In genomic region chrX:1490723-1491122, GRCh38 we compare ENCODE assay signal across 11 cellular contexts. TPM values are rescaled to one million over a fixed set of nuclear protein-coding genes. Genes with fewer than 3 reads are reported as not detected.
A peak's percentile ranks its signal among the peaks of the same experiment; 100 is the strongest.
DNase-seq lines count a peak whose midpoint lies in the region; ATAC-seq, FAIRE-seq and TF ChIP-seq lines count a peak whose summit lies in the region.
"Not testable (repeated sequence)": the region's sequence is repeated elsewhere in the genome, so short reads cannot be mapped to it uniquely, and the experiment has no call there.
"Had no signal": no experiment of that assay in that cellular context is flagged by ENCODE, and none has a peak within 500 bp of the region (broad histone marks: within the 10 kb centered on the region; RNA-seq: fewer than 3 reads in every experiment).

No MANE protein-coding gene starts in this region.

- H3K27me3 Mint-ChIP-seq in central memory CD8-positive, alpha-beta T cell: not testable (repeated sequence)

- not testable (repeated sequence) for H3K9me1 ChIP-seq in K562 (ENCODE audit: control insufficient read depth, insufficient read depth, low read length)

- not testable (repeated sequence) for FAIRE-seq in GM12878 (lab: Jason Lieb, UNC); K562 (lab: Jason Lieb, UNC)

- POLR2A ChIA-PET in OCI-LY7 (lab: Charles Lee); GM12878 (lab: Charles Lee); K562 (lab: Yijun Ruan, JAX): not testable (repeated sequence)

- H3K79me2 ChIP-seq in OCI-LY7 (ENCODE audit: insufficient read depth, low read depth, low read length) (peaks cover 40% of the 10 kb centered on the region; the same call in 1 of the 2 replicates), GM12878 (ENCODE audit: control insufficient read depth, insufficient read depth, low read length) (peaks cover 37% of the 10 kb centered on the region)
- H3K79me2 ChIP-seq in K562 (ENCODE audit: control insufficient read depth, insufficient read depth, low read length): not testable (repeated sequence)

- H3K4me1 Mint-ChIP-seq in central memory CD8-positive, alpha-beta T cell: peaks cover 58% of the 10 kb centered on the region

- H3K27ac Mint-ChIP-seq in central memory CD8-positive, alpha-beta T cell (ENCODE audit: low read depth): peak overlapping the region; percentile 61

- H4K20me1 ChIP-seq in OCI-LY7 (ENCODE audit: insufficient read depth, low read length); GM12878 (ENCODE audit: control insufficient read depth, insufficient read depth); K562 (replicated peaks; ENCODE audit: control insufficient read depth, insufficient read depth, low read length): not testable (repeated sequence)

- CTCF ChIA-PET in OCI-LY7 (lab: Charles Lee; ENCODE audit: unreplicated experiment); GM12878 (lab: Yijun Ruan, JAX); K562 (lab: Yijun Ruan, JAX; ENCODE audit: low intra/inter-chr PET ratio): not testable (repeated sequence)

- H3K36me3 ChIP-seq in OCI-LY7 (ENCODE audit: insufficient read depth, low read length) (peaks cover 72% of the 10 kb centered on the region), GM12878 (ENCODE audit: control insufficient read depth in 2 of 2, insufficient read depth in 2 of 2, low read length in 1 of 2) (peaks cover 15 to 27% of the 10 kb centered on the region in 2 experiments; a peak in 3 of 4 replicates)
- H3K36me3 ChIP-seq in K562 (ENCODE audit: control insufficient read depth, insufficient read depth, low read length): not testable (repeated sequence)

- not testable (repeated sequence) for TF ChIP-seq CTCF in OCI-LY7 (conservative IDR thresholded peaks at IDR 0.05; ENCODE audit: low read length); GM12878 (IDR thresholded peaks at IDR 0.05 in 2 of 3, conservative IDR thresholded peaks at IDR 0.05 in 1 of 3; ENCODE audit: control insufficient read depth in 2 of 3, extremely low read depth in 1 of 3, insufficient read depth in 1 of 3, low read depth in 3 of 3, low read length in 3 of 3); K562 (IDR thresholded peaks at IDR 0.05 in 2 of 3, conservative IDR thresholded peaks at IDR 0.05 in 1 of 3; ENCODE audit: insufficient read depth in 2 of 3, low read depth in 1 of 3, low read length in 3 of 3)

- TF ChIP-seq EP300 in GM12878 (IDR thresholded peaks at IDR 0.05; ENCODE audit: borderline replicate concordance in 1 of 2, control insufficient read depth in 1 of 2, low read depth in 2 of 2, low read length in 2 of 2); K562 (IDR thresholded peaks at IDR 0.05; ENCODE audit: low read length): not testable (repeated sequence)

- ATAC-seq in GM12878; K562; central memory CD8-positive, alpha-beta T cell (replicated peaks; ENCODE audit: extremely low read depth, poor library complexity, severe bottlenecking): not testable (repeated sequence)

- TF ChIP-seq POLR2A in GM12878 (IDR thresholded peaks at IDR 0.05; ENCODE audit: low read depth, low read length); K562 (conservative IDR thresholded peaks at IDR 0.05): not testable (repeated sequence)

- in situ Hi-C loops in GM12878 (cut with MboI); K562 (cut with MboI): not testable (repeated sequence)

- H3K9me3 ChIP-seq in OCI-LY7 (ENCODE audit: low read length): peaks cover 18% of the 10 kb centered on the region; the same call in 1 of the 2 replicates
- H3K9me3 ChIP-seq in GM12878 (replicated peaks; ENCODE audit: control insufficient read depth, insufficient read depth, low read length); K562 (replicated peaks; ENCODE audit: control insufficient read depth, insufficient read depth, low read depth, low read length): not testable (repeated sequence)

- DNase-seq in OCI-LY7 (ENCODE audit: low spot score); GM12878 (ENCODE audit: low read depth, low spot score); K562 (ENCODE audit: extremely low read depth in 1 of 4, low spot score in 3 of 4); central memory CD8-positive, alpha-beta T cell (ENCODE audit: low spot score in 2 of 2): not testable (repeated sequence)

- peaks cover 60% of the 10 kb centered on the region for H3K4me1 ChIP-seq in OCI-LY7 (ENCODE audit: insufficient read depth, low read length, poor library complexity, severe bottlenecking)
- peaks cover 35% of the 10 kb centered on the region for H3K4me1 ChIP-seq in GM12878 (ENCODE audit: control insufficient read depth, insufficient read depth, low read length)
- H3K4me1 ChIP-seq in K562 (replicated peaks in 1 of 2; ENCODE audit: control insufficient read depth in 2 of 2, insufficient read depth in 2 of 2, low read length in 2 of 2): peaks cover 0 to 10% of the 10 kb centered on the region in 2 experiments; a peak in 4 of 5 replicates

- not testable (repeated sequence) for H3K4me3 Mint-ChIP-seq in central memory CD8-positive, alpha-beta T cell

- H3K4me2 ChIP-seq in OCI-LY7 (ENCODE audit: low read length); GM12878 (ENCODE audit: control insufficient read depth, insufficient read depth); K562 (ENCODE audit: insufficient read depth, low read length): not testable (repeated sequence)

- not testable (repeated sequence) for H3K9me2 ChIP-seq in OCI-LY7 (ENCODE audit: insufficient read depth, low read length)

- H3K4me3 ChIP-seq in OCI-LY7 (ENCODE audit: low read depth, low read length, poor library complexity, severe bottlenecking); GM12878; K562: not testable (repeated sequence)

- SMC1A ChIA-PET in GM12878 (lab: Charles Lee; ENCODE audit: uncharacterized antibody, unreplicated experiment): not testable (repeated sequence)

- intact Hi-C loops in OCI-LY7 (cut with micrococcal nuclease; ENCODE audit: unreplicated experiment): loop anchor here (5.0 kb wide), 1 partner anchor 38 kb away; the partner anchor contains the start of gene ASMTL
- intact Hi-C loops in GM12878 (cut with micrococcal nuclease; ENCODE audit: unreplicated experiment); K562 (cut with micrococcal nuclease): not testable (repeated sequence)

- not testable (repeated sequence) for TF ChIP-seq RAD21 in GM12878 (IDR thresholded peaks at IDR 0.05; ENCODE audit: insufficient read depth, low read depth, low read length); K562 (CRISPR knock-in tag; conservative IDR thresholded peaks at IDR 0.05 in 1 of 2, IDR thresholded peaks at IDR 0.05 in 1 of 2)

- BruUV-seq in OCI-LY7 (replicated peaks; lab: Mats Ljungman, UMichigan): TSS peak; percentile 1
- BruUV-seq in GM12878 (replicated peaks; lab: Mats Ljungman, UMichigan); K562 (replicated peaks; lab: Mats Ljungman, UMichigan): not testable (repeated sequence)

- not testable (repeated sequence) for H3K27ac ChIP-seq in OCI-LY7 (ENCODE audit: low read depth, low read length, poor library complexity, severe bottlenecking); GM12878 (ENCODE audit: control insufficient read depth, insufficient read depth); K562 (ENCODE audit: extremely low read depth, low read depth, low read length)

- not testable (repeated sequence) for H3K27me3 ChIP-seq in GM12878 (replicated peaks in 1 of 2; ENCODE audit: control insufficient read depth in 2 of 2, insufficient read depth in 2 of 2, low read length in 1 of 2); K562 (ENCODE audit: control insufficient read depth in 2 of 2, insufficient read depth in 2 of 2, low read length in 2 of 2)

- H3K36me3 Mint-ChIP-seq in central memory CD8-positive, alpha-beta T cell (ENCODE audit: insufficient read depth): peaks cover 76% of the 10 kb centered on the region

- not testable (repeated sequence) for H3K9ac ChIP-seq in GM12878 (ENCODE audit: control insufficient read depth, insufficient read depth, low read length); K562 (ENCODE audit: insufficient read depth in 1 of 2, low read depth in 2 of 2, low read length in 2 of 2)

- peaks cover 12% of the 10 kb centered on the region for H3K9me3 Mint-ChIP-seq in central memory CD8-positive, alpha-beta T cell

- RAD21 ChIA-PET in GM12878 (lab: Charles Lee; ENCODE audit: unreplicated experiment): not testable (repeated sequence)

- 38% methylated on average over 1 of the region's 1 CpG for WGBS in GM12878 (ENCODE audit: insufficient coverage, insufficient replicate concordance, low lambda C conversion rate, missing lambda C conversion rate)
- 0% methylated on average over 1 of the region's 1 CpG for WGBS in K562 (ENCODE audit: insufficient coverage, low coverage, missing lambda C conversion rate)

- H2AFZ ChIP-seq in OCI-LY7 (ENCODE audit: low read length); GM12878 (ENCODE audit: control insufficient read depth, low read depth, low read length); K562 (ENCODE audit: low read depth, low read length): not testable (repeated sequence)

RNA-seq across cellular contexts. Expression of gene ASMTL, which starts 38.0 kb away (rescaled TPM):
- 17.2 and 17.6 TPM in 2 replicates for total RNA-seq in OCI-LY7 (2014; rRNA removed; shearing (Covaris generic))
- total RNA-seq in OCI-LY7 (2022) (32.8 and 37.0 TPM in 2 replicates), GM12878 (2014; rRNA removed) (21.7 and 32.2 TPM in 2 replicates), GM12878 (2014; rRNA removed; fragmentation: Illumina TruSeq; extraction: Trizol) (15.5 and 18.1 TPM in 2 replicates), GM12878 (2021) (46.6 and 46.8 TPM in 2 replicates), K562 (2014; rRNA removed) (11.8 and 12.2 TPM in 2 replicates), K562 (2014; rRNA removed; fragmentation: Illumina TruSeq; extraction: Trizol) (3.9 and 4.4 TPM in 2 replicates), K562 (2015; rRNA removed; fragmentation: Illumina TruSeq; extraction: Trizol) (7.1 and 8.2 TPM in 2 replicates), K562 (2021) (18.0 and 20.6 TPM in 2 replicates)
- total RNA-seq in GM12878 (2013; cell fraction: nucleolus; rRNA removed): 32.4 and 34.7 TPM in 2 replicates
- polyA plus RNA-seq in GM12878 (2011; ENCODE audit: low read depth): 14.8 TPM
- polyA plus RNA-seq in GM12878 (2011; rRNA removed) (24.5 and 51.9 TPM in 2 replicates), GM12878 (2014; fragmentation: Illumina TruSeq; extraction: Trizol) (8.5 and 14.3 TPM in 2 replicates), GM12878 (2014; fragmentation: Nextera tagmentation; extraction: Ambion mirVana) (1 to 10 TPM; 1.6 to 3.8 TPM), GM12878 (2014; rRNA removed) (44.6 and 48.4 TPM in 2 replicates), GM12878 (2016; fragmentation: Nextera tagmentation; extraction: Ambion mirVana) (10 to 100 TPM; 32.1 to 34.4 TPM), K562 (2011; rRNA removed) (7.8 and 13.9 TPM in 2 replicates), K562 (2014; fragmentation: Illumina TruSeq; extraction: Trizol) (7.6 and 11.9 TPM in 2 replicates), K562 (2014; fragmentation: Nextera tagmentation; extraction: Ambion mirVana) (1 to 10 TPM in 1 of 2 experiments, under 1 TPM in 1; 0.56 to 1.2 TPM), K562 (2014; rRNA removed) (17.1 and 20.3 TPM in 2 replicates)
- 54.2 and 67.8 TPM in 2 replicates for polyA plus RNA-seq in GM12878 (2011; cell fraction: cytosol; rRNA removed)
- polyA plus RNA-seq in GM12878 (2011; cell fraction: nucleus; rRNA removed): 97.6 and 127 TPM in 2 replicates
- 42.3 and 47.5 TPM in 2 replicates for polyA plus RNA-seq in GM12878 (2012)
- 31.2 and 53.8 TPM in 2 replicates for polyA minus RNA-seq in GM12878 (2011; rRNA and poly(A)+ RNA removed)
- 20.7 and 21.2 TPM in 2 replicates for polyA minus RNA-seq in GM12878 (2011; cell fraction: cytosol; rRNA and poly(A)+ RNA removed)
- 17.2 and 27.9 TPM in 2 replicates for polyA minus RNA-seq in GM12878 (2011; cell fraction: nucleus; rRNA and poly(A)+ RNA removed)
- total RNA-seq in K562 (2011; cell fraction: chromatin; rRNA removed; ENCODE audit: low replicate concordance): 21.1 and 30.0 TPM in 2 replicates
- total RNA-seq in K562 (2011; cell fraction: nucleolus; rRNA removed): 19.0 and 21.1 TPM in 2 replicates
- total RNA-seq in K562 (2011; cell fraction: nucleoplasm; rRNA removed): 16.6 and 25.3 TPM in 2 replicates
- polyA plus RNA-seq in K562 (2011; cell fraction: cytosol; rRNA removed): 11.3 and 16.3 TPM in 2 replicates
- 15.2 and 17.1 TPM in 2 replicates for polyA plus RNA-seq in K562 (2011; cell fraction: nucleus; rRNA removed)
- polyA plus RNA-seq in K562 (2012): 12.1 and 26.9 TPM in 2 replicates
- polyA minus RNA-seq in K562 (2011; rRNA and poly(A)+ RNA removed): 5.0 and 5.6 TPM in 2 replicates
- 6.2 and 11.7 TPM in 2 replicates for polyA minus RNA-seq in K562 (2011; cell fraction: cytosol; rRNA and poly(A)+ RNA removed)
- 5.3 and 7.9 TPM in 2 replicates for polyA minus RNA-seq in K562 (2011; cell fraction: nucleus; rRNA and poly(A)+ RNA removed)

RNA-seq across cellular contexts. Expression of gene P2RY8, which starts 46.3 kb away (rescaled TPM):
- total RNA-seq in OCI-LY7 (2014; rRNA removed; shearing (Covaris generic)): 88.3 and 110 TPM in 2 replicates
- total RNA-seq in OCI-LY7 (2022) (122 and 149 TPM in 2 replicates), GM12878 (2014; rRNA removed) (34.0 and 44.7 TPM in 2 replicates), GM12878 (2014; rRNA removed; fragmentation: Illumina TruSeq; extraction: Trizol) (28.8 and 29.7 TPM in 2 replicates), GM12878 (2021) (61.3 and 61.8 TPM in 2 replicates), K562 (2014; rRNA removed) (0.08 and 0.09 TPM in 2 replicates), K562 (2014; rRNA removed; fragmentation: Illumina TruSeq; extraction: Trizol) (0.03 and 0.04 TPM in 2 replicates), K562 (2015; rRNA removed; fragmentation: Illumina TruSeq; extraction: Trizol) (0.57 and 0.69 TPM in 2 replicates), K562 (2021) (0.31 and 0.72 TPM in 2 replicates)
- 85.1 and 89.7 TPM in 2 replicates for total RNA-seq in GM12878 (2013; cell fraction: nucleolus; rRNA removed)
- 30.9 TPM for polyA plus RNA-seq in GM12878 (2011; ENCODE audit: low read depth)
- polyA plus RNA-seq in GM12878 (2011; rRNA removed) (20.4 and 31.1 TPM in 2 replicates), GM12878 (2014; fragmentation: Illumina TruSeq; extraction: Trizol) (27.5 and 30.5 TPM in 2 replicates), GM12878 (2014; fragmentation: Nextera tagmentation; extraction: Ambion mirVana) (1 to 10 TPM; 2.0 to 4.0 TPM), GM12878 (2014; rRNA removed) (41.8 and 49.0 TPM in 2 replicates), GM12878 (2016; fragmentation: Nextera tagmentation; extraction: Ambion mirVana) (10 to 100 TPM; 62.7 to 64.4 TPM), K562 (2011; rRNA removed) (not detected in 2 replicates), K562 (2014; fragmentation: Illumina TruSeq; extraction: Trizol) (0.07 and 0.14 TPM in 2 replicates), K562 (2014; fragmentation: Nextera tagmentation; extraction: Ambion mirVana) (not detected), K562 (2014; rRNA removed) (0.04 and 0.07 TPM in 2 replicates)
- 41.3 and 52.8 TPM in 2 replicates for polyA plus RNA-seq in GM12878 (2011; cell fraction: cytosol; rRNA removed)
- polyA plus RNA-seq in GM12878 (2011; cell fraction: nucleus; rRNA removed): 29.2 and 35.1 TPM in 2 replicates
- polyA plus RNA-seq in GM12878 (2012): 41.7 and 45.3 TPM in 2 replicates
- polyA minus RNA-seq in GM12878 (2011; rRNA and poly(A)+ RNA removed): 37.7 and 60.0 TPM in 2 replicates
- 26.7 and 36.8 TPM in 2 replicates for polyA minus RNA-seq in GM12878 (2011; cell fraction: cytosol; rRNA and poly(A)+ RNA removed)
- 20.7 and 34.7 TPM in 2 replicates for polyA minus RNA-seq in GM12878 (2011; cell fraction: nucleus; rRNA and poly(A)+ RNA removed)
- 0.12 TPM in 1 of 2 replicates, not detected in the other for total RNA-seq in K562 (2011; cell fraction: chromatin; rRNA removed; ENCODE audit: low replicate concordance)
- total RNA-seq in K562 (2011; cell fraction: nucleolus; rRNA removed): 0.50 TPM in 1 of 2 replicates, not detected in the other
- not detected in 2 replicates for total RNA-seq in K562 (2011; cell fraction: nucleoplasm; rRNA removed)
- 0.03 and 0.06 TPM in 2 replicates for polyA plus RNA-seq in K562 (2011; cell fraction: cytosol; rRNA removed)
- 0.06 TPM in 1 of 2 replicates, not detected in the other for polyA plus RNA-seq in K562 (2011; cell fraction: nucleus; rRNA removed)
- 0.65 and 4.6 TPM in 2 replicates for polyA plus RNA-seq in K562 (2012)
- polyA minus RNA-seq in K562 (2011; rRNA and poly(A)+ RNA removed): not detected in 2 replicates
- not detected in 2 replicates for polyA minus RNA-seq in K562 (2011; cell fraction: cytosol; rRNA and poly(A)+ RNA removed)
- polyA minus RNA-seq in K562 (2011; cell fraction: nucleus; rRNA and poly(A)+ RNA removed): not detected in 2 replicates
- total RNA-seq: A172, A673, Caco-2, Calu3 had no signal
- polyA plus RNA-seq: A549, AG04450, BJ had no signal

Comparison
In these comparisons a context has a peak if more than half of its experiments do, and no peak if none do; other contexts are left out.
1. RNA of gene P2RY8, which starts 46.3 kb away (total RNA-seq): 88.3 to 149 TPM in OCI-LY7 and 28.8 to 89.7 TPM in GM12878; 0.03 to 0.72 TPM in K562; every median in the first group is over 10 times any median in the second.